10 cellular contexts compared by ENCODE assay signal in the genomic region with DNA sequence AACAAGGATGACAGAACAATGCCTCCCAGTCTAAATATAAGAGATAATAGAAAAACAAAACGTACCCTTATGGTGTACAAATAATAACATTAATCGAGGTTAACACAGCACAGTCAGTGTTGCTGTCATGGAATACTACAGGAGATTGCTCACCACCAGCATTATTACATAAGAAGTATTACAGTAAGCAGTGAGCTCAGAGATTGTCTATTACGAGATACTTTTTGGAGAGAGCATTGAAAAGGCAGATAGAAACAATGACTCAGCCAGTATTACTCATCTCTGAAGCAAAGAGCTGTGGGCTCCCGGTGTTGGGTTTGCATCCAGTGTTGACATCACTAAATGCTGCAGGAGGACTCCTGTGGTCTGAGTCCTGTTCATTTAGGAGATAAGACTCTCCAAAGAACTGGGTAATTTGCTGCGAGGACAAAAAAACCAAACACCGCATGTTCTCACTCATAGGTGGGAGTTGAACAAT.
DNase-seq lines count a peak whose midpoint lies in the region; ATAC-seq, FAIRE-seq and TF ChIP-seq lines count a peak whose summit lies in the region.
"Had no signal": no experiment of that assay in that cellular context is flagged by ENCODE, and none has a peak within 500 bp of the region (broad histone marks: within the 10 kb centered on the region; RNA-seq: fewer than 3 reads in every experiment).

No MANE protein-coding gene starts in this region.

- no peaks in the 10 kb centered on the region for H3K9me1 ChIP-seq in keratinocyte (ENCODE audit: control insufficient read depth, extremely low read depth, insufficient read depth, low read length)

- POLR2A ChIA-PET in naive thymus-derived CD4-positive, alpha-beta T cell (lab: Charles Lee): no interaction called here

- H3K9ac ChIP-seq in keratinocyte (ENCODE audit: control insufficient read depth, extremely low read depth, insufficient read depth, low read length): no peak overlapping the region

- H3K79me2 ChIP-seq in keratinocyte (ENCODE audit: control insufficient read depth, insufficient read depth, low read length): no peaks in the 10 kb centered on the region

- CTCF ChIA-PET in naive thymus-derived CD4-positive, alpha-beta T cell (lab: Charles Lee): no interaction called here

- no peak overlapping the region for H3K4me2 ChIP-seq in keratinocyte (ENCODE audit: control insufficient read depth, extremely low read depth, insufficient read depth, low read depth, low read length)

- H3K4me3 Mint-ChIP-seq in naive thymus-derived CD4-positive, alpha-beta T cell: no peak overlapping the region

- intact Hi-C loops in Right ventricle myocardium superior (cut with DNase I): no loop called here
- intact Hi-C loops in cardiac septum (cut with DNase I): loop anchor here (10.0 kb wide), 1 partner anchor 112 kb away; no protein-coding TSS in a partner anchor
- intact Hi-C loops in naive thymus-derived CD4-positive, alpha-beta T cell (cut with micrococcal nuclease): no loop called here

- no peaks in the 10 kb centered on the region for H3K9me3 ChIP-seq in keratinocyte (ENCODE audit: control insufficient read depth, low read depth, low read length)
- no peaks in the 10 kb centered on the region for H3K9me3 ChIP-seq in naive thymus-derived CD4-positive, alpha-beta T cell (ENCODE audit: control insufficient read depth in 2 of 3, low read length in 3 of 3)
- H3K9me3 ChIP-seq: tibial artery had no signal

- H4K20me1 ChIP-seq in keratinocyte (ENCODE audit: control insufficient read depth, extremely low read depth, insufficient read depth, low read length): no peaks in the 10 kb centered on the region

- dilution Hi-C loops in keratinocyte (cut with MboI; ENCODE audit: extremely low pct_ligation_motif_present, low sequenced_read_pairs): no loop called here

- no peak overlapping the region for H3K27ac Mint-ChIP-seq in naive thymus-derived CD4-positive, alpha-beta T cell

- DNase-seq in Right ventricle myocardium superior (no peak), cardiac septum (ENCODE audit: low spot score) (no peak), SKM-1 (lab: John Stamatoyannopoulos, UW; ENCODE audit: unreplicated experiment) (peak; percentile 78), keratinocyte (ENCODE audit: low read depth, low spot score) (peak; percentile 60), NCI-H146 (lab: John Stamatoyannopoulos, UW) (no peak)
- no peak for DNase-seq in naive thymus-derived CD4-positive, alpha-beta T cell

- H3K4me1 Mint-ChIP-seq in naive thymus-derived CD4-positive, alpha-beta T cell: no peaks in the 10 kb centered on the region

- peak; percentile 62 for FAIRE-seq in keratinocyte (lab: Jason Lieb, UNC)
- FAIRE-seq: TTC549 had no signal

- H3K4me3 ChIP-seq in keratinocyte (ENCODE audit: control insufficient read depth in 2 of 3, extremely low read depth in 1 of 3, insufficient read depth in 2 of 3, low read depth in 1 of 3, low read length in 3 of 3): no peak overlapping the region
- H3K4me3 ChIP-seq in naive thymus-derived CD4-positive, alpha-beta T cell (ENCODE audit: low read length): no peak overlapping the region
- H3K4me3 ChIP-seq: tibial artery had no signal

- no peaks in the 10 kb centered on the region for H3K36me3 ChIP-seq in keratinocyte (ENCODE audit: control insufficient read depth in 2 of 2, extremely low read depth in 1 of 2, insufficient read depth in 2 of 2, low read length in 2 of 2)
- no peaks in the 10 kb centered on the region for H3K36me3 ChIP-seq in naive thymus-derived CD4-positive, alpha-beta T cell (ENCODE audit: control insufficient read depth in 2 of 3, insufficient read depth in 3 of 3, low read length in 3 of 3)
- H3K36me3 ChIP-seq: tibial artery had no signal

- H3K27me3 Mint-ChIP-seq in naive thymus-derived CD4-positive, alpha-beta T cell: peaks cover 0 to 9% (median 0%) of the 10 kb centered on the region in 5 donors

- H3K4me1 ChIP-seq in keratinocyte (ENCODE audit: control insufficient read depth, extremely low read depth, insufficient read depth, low read length): no peaks in the 10 kb centered on the region
- no peaks in the 10 kb centered on the region for H3K4me1 ChIP-seq in naive thymus-derived CD4-positive, alpha-beta T cell (ENCODE audit: control insufficient read depth in 2 of 2, insufficient read depth in 2 of 2, low read length in 2 of 2)
- H3K4me1 ChIP-seq: tibial artery had no signal

- no peaks in the 10 kb centered on the region for H3K27me3 ChIP-seq in keratinocyte (ENCODE audit: control insufficient read depth, extremely low read depth, insufficient read depth, low read length)
- H3K27me3 ChIP-seq in naive thymus-derived CD4-positive, alpha-beta T cell (ENCODE audit: control insufficient read depth in 2 of 2, insufficient read depth in 2 of 2, low read length in 2 of 2): no peaks in the 10 kb centered on the region
- H3K27me3 ChIP-seq: tibial artery had no signal

- no peak overlapping the region for H3K27ac ChIP-seq in keratinocyte (ENCODE audit: control insufficient read depth, insufficient read depth, low read length)
- no peak overlapping the region for H3K27ac ChIP-seq in naive thymus-derived CD4-positive, alpha-beta T cell (ENCODE audit: low read depth, low read length)
- H3K27ac ChIP-seq: tibial artery had no signal

- no peaks in the 10 kb centered on the region for H3K36me3 Mint-ChIP-seq in naive thymus-derived CD4-positive, alpha-beta T cell

- ATAC-seq in Right ventricle myocardium superior (ENCODE audit: poor library complexity) (peak; percentile 79), HG03097 (IDR thresholded peaks at IDR 0.05; ENCODE audit: low FRiP score, unreplicated experiment) (peak; percentile 50), GM21526 (IDR thresholded peaks at IDR 0.05; ENCODE audit: low FRiP score, unreplicated experiment) (no peak)
- ATAC-seq in naive thymus-derived CD4-positive, alpha-beta T cell: no peak

- H3K9me3 Mint-ChIP-seq in naive thymus-derived CD4-positive, alpha-beta T cell: peaks cover 0 to 2% (median 0%) of the 10 kb centered on the region in 11 donors

- no peak overlapping the region for H2AFZ ChIP-seq in keratinocyte (ENCODE audit: control insufficient read depth, low read length)

- TF ChIP-seq CTCF in keratinocyte (optimal IDR thresholded peaks at IDR 0.05 in 1 of 3, IDR thresholded peaks at IDR 0.05 in 1 of 3, conservative IDR thresholded peaks at IDR 0.05 in 1 of 3; ENCODE audit: extremely low read depth in 1 of 3, insufficient read depth in 2 of 3, low read length in 3 of 3): no peak

Comparison
In these comparisons a context has a peak if more than half of its experiments do, and no peak if none do; other contexts are left out.
1. ATAC-seq: peak in Right ventricle myocardium superior (single experiment) and HG03097 (single experiment); none in GM21526 (single experiment) and naive thymus-derived CD4-positive, alpha-beta T cell (single experiment).
2. DNase-seq: peak in SKM-1 (single experiment) and keratinocyte (single experiment); none in Right ventricle myocardium superior (single experiment), cardiac septum (single experiment), naive thymus-derived CD4-positive, alpha-beta T cell (0 of 9) and NCI-H146 (single experiment).